1 cellular context compared by ENCODE assay signal in the genomic region with DNA sequence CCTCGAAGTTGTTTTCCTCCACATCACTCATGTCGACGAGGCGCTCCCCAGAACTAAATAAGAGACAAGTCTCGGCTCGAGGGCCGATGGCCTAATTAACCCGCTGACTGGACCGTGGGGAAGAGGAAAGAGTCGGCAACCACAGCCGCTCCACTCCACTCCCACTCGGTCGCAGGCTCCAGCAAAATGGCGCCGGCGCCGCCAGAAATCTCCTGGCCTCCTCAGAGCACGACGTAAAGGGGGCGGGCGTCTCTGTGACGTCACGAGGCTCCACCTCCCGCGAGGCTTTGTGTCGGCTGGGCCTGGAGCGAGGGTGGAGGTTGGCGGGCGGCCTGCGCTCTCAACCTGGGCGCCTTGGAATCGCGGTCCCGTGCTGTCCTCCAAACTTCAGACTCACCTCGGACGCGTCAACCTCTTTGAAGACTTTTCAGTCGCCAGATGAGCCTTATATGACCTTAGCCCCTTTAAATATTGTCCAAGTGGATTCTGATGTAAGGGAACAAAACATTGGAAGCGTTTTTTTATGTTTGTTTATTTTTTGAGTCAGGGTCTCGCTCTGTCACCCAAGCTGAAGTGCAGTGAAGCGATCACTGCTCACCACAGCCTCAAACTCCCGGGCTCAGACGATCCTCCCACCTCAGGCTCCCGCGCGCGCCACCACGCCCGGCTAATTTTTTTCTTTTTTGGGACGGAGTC.
TF ChIP-seq lines count a peak whose summit lies in the region.

A gene (minus strand): TSS at position 188 of the 696 bp plus-strand sequence. CDS start 157 bp downstream, at position 31.

TF ChIP-seq in K562, 482 proteins besides CTCF, POLR2A, EP300 and RAD21 (continued from another document and continues in another):
- TF ChIP-seq TCF7L2 (IDR thresholded peaks at IDR 0.05; ENCODE audit: low read depth, low read length) (no peak), EP400 (IDR thresholded peaks at IDR 0.05) (peak; percentile 98), KLF6 (CRISPR knock-in tag; IDR thresholded peaks at IDR 0.05; ENCODE audit: borderline replicate concordance) (no peak), RBM14 (IDR thresholded peaks at IDR 0.05; ENCODE audit: borderline replicate concordance, insufficient read depth, low read depth, low read length) (no peak), ARHGAP35 (IDR thresholded peaks at IDR 0.05; ENCODE audit: partially characterized antibody) (no peak), ELF1 (tag; IDR thresholded peaks at IDR 0.05) (no peak), SMARCA5 (IDR thresholded peaks at IDR 0.05) (no peak), ZNF717 (CRISPR knock-in tag; IDR thresholded peaks at IDR 0.05) (no peak), EWSR1 (IDR thresholded peaks at IDR 0.05; ENCODE audit: borderline replicate concordance, low read depth, partially characterized antibody) (no peak), ZNF445 (CRISPR knock-in tag; IDR thresholded peaks at IDR 0.05; ENCODE audit: low read depth) (no peak), STAG1 (CRISPR knock-in tag; IDR thresholded peaks at IDR 0.05; ENCODE audit: borderline replicate concordance) (no peak), TEAD4 (IDR thresholded peaks at IDR 0.05; ENCODE audit: low read length) (peak; percentile 34; the same call in 1 of the 2 replicates), TEAD4 (CRISPR knock-in tag; IDR thresholded peaks at IDR 0.05; ENCODE audit: borderline replicate concordance) (no peak), POLR2G (IDR thresholded peaks at IDR 0.05; ENCODE audit: low read depth, low read length) (peak; percentile 97), BDP1 (IDR thresholded peaks at IDR 0.05; ENCODE audit: insufficient read depth, insufficient read length) (no peak), ZNF766 (CRISPR knock-in tag; conservative IDR thresholded peaks at IDR 0.05) (no peak), MED1 (CRISPR knock-in tag; IDR thresholded peaks at IDR 0.05; ENCODE audit: borderline replicate concordance) (no peak), PML (IDR thresholded peaks at IDR 0.05; ENCODE audit: low read length) (peak; percentile 92), HNRNPLL (IDR thresholded peaks at IDR 0.05; ENCODE audit: low read depth, low read length, poor library complexity, severe bottlenecking) (peak; percentile 56), SMAD4 (CRISPR knock-in tag; conservative IDR thresholded peaks at IDR 0.05) (peak; percentile 62), SIX5 (IDR thresholded peaks at IDR 0.05; ENCODE audit: borderline replicate concordance in 1 of 2, insufficient read depth in 1 of 2, low read depth in 1 of 2, low read length in 2 of 2) (no peak), SRSF1 (IDR thresholded peaks at IDR 0.05; ENCODE audit: low read depth, low read length) (0 out of 2 replicates have a peak, but pooled peaks have one; percentile 77), ZZZ3 (IDR thresholded peaks at IDR 0.05) (no peak), ZNF77 (CRISPR knock-in tag; IDR thresholded peaks at IDR 0.05) (no peak), NEUROD1 (IDR thresholded peaks at IDR 0.05; ENCODE audit: borderline replicate concordance, low read depth, low read length, partially characterized antibody) (peak; percentile 2), COPS2 (conservative IDR thresholded peaks at IDR 0.05) (no peak)
- TF ChIP-seq, protein P1, sequence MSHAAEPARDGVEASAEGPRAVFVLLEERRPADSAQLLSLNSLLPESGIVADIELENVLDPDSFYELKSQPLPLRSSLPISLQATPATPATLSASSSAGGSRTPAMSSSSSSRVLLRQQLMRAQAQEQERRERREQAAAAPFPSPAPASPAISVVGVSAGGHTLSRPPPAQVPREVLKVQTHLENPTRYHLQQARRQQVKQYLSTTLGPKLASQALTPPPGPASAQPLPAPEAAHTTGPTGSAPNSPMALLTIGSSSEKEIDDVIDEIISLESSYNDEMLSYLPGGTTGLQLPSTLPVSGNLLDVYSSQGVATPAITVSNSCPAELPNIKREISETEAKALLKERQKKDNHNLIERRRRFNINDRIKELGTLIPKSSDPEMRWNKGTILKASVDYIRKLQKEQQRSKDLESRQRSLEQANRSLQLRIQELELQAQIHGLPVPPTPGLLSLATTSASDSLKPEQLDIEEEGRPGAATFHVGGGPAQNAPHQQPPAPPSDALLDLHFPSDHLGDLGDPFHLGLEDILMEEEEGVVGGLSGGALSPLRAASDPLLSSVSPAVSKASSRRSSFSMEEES (CRISPR knock-in tag; IDR thresholded peaks at IDR 0.05) = no peak
- TF ChIP-seq, protein P2, sequence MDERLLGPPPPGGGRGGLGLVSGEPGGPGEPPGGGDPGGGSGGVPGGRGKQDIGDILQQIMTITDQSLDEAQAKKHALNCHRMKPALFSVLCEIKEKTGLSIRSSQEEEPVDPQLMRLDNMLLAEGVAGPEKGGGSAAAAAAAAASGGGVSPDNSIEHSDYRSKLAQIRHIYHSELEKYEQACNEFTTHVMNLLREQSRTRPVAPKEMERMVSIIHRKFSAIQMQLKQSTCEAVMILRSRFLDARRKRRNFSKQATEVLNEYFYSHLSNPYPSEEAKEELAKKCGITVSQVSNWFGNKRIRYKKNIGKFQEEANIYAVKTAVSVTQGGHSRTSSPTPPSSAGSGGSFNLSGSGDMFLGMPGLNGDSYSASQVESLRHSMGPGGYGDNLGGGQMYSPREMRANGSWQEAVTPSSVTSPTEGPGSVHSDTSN (CRISPR knock-in tag; IDR thresholded peaks at IDR 0.05; ENCODE audit: low read depth) = no peak
- TF ChIP-seq, protein P2 (tag; conservative IDR thresholded peaks at IDR 0.05; ENCODE audit: low read depth) = no peak
- TF ChIP-seq, protein P3, sequence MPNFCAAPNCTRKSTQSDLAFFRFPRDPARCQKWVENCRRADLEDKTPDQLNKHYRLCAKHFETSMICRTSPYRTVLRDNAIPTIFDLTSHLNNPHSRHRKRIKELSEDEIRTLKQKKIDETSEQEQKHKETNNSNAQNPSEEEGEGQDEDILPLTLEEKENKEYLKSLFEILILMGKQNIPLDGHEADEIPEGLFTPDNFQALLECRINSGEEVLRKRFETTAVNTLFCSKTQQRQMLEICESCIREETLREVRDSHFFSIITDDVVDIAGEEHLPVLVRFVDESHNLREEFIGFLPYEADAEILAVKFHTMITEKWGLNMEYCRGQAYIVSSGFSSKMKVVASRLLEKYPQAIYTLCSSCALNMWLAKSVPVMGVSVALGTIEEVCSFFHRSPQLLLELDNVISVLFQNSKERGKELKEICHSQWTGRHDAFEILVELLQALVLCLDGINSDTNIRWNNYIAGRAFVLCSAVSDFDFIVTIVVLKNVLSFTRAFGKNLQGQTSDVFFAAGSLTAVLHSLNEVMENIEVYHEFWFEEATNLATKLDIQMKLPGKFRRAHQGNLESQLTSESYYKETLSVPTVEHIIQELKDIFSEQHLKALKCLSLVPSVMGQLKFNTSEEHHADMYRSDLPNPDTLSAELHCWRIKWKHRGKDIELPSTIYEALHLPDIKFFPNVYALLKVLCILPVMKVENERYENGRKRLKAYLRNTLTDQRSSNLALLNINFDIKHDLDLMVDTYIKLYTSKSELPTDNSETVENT (CRISPR knock-in tag; IDR thresholded peaks at IDR 0.05) = 0 out of 2 replicates have a peak, but pooled peaks have one; percentile 46
- TF ChIP-seq, protein P4, sequence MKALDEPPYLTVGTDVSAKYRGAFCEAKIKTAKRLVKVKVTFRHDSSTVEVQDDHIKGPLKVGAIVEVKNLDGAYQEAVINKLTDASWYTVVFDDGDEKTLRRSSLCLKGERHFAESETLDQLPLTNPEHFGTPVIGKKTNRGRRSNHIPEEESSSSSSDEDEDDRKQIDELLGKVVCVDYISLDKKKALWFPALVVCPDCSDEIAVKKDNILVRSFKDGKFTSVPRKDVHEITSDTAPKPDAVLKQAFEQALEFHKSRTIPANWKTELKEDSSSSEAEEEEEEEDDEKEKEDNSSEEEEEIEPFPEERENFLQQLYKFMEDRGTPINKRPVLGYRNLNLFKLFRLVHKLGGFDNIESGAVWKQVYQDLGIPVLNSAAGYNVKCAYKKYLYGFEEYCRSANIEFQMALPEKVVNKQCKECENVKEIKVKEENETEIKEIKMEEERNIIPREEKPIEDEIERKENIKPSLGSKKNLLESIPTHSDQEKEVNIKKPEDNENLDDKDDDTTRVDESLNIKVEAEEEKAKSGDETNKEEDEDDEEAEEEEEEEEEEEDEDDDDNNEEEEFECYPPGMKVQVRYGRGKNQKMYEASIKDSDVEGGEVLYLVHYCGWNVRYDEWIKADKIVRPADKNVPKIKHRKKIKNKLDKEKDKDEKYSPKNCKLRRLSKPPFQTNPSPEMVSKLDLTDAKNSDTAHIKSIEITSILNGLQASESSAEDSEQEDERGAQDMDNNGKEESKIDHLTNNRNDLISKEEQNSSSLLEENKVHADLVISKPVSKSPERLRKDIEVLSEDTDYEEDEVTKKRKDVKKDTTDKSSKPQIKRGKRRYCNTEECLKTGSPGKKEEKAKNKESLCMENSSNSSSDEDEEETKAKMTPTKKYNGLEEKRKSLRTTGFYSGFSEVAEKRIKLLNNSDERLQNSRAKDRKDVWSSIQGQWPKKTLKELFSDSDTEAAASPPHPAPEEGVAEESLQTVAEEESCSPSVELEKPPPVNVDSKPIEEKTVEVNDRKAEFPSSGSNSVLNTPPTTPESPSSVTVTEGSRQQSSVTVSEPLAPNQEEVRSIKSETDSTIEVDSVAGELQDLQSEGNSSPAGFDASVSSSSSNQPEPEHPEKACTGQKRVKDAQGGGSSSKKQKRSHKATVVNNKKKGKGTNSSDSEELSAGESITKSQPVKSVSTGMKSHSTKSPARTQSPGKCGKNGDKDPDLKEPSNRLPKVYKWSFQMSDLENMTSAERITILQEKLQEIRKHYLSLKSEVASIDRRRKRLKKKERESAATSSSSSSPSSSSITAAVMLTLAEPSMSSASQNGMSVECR (CRISPR knock-in tag; IDR thresholded peaks at IDR 0.05) = no peak
- TF ChIP-seq, protein P5, sequence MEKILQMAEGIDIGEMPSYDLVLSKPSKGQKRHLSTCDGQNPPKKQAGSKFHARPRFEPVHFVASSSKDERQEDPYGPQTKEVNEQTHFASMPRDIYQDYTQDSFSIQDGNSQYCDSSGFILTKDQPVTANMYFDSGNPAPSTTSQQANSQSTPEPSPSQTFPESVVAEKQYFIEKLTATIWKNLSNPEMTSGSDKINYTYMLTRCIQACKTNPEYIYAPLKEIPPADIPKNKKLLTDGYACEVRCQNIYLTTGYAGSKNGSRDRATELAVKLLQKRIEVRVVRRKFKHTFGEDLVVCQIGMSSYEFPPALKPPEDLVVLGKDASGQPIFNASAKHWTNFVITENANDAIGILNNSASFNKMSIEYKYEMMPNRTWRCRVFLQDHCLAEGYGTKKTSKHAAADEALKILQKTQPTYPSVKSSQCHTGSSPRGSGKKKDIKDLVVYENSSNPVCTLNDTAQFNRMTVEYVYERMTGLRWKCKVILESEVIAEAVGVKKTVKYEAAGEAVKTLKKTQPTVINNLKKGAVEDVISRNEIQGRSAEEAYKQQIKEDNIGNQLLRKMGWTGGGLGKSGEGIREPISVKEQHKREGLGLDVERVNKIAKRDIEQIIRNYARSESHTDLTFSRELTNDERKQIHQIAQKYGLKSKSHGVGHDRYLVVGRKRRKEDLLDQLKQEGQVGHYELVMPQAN (IDR thresholded peaks at IDR 0.05; ENCODE audit: borderline replicate concordance) = no peak
- TF ChIP-seq, protein P6, sequence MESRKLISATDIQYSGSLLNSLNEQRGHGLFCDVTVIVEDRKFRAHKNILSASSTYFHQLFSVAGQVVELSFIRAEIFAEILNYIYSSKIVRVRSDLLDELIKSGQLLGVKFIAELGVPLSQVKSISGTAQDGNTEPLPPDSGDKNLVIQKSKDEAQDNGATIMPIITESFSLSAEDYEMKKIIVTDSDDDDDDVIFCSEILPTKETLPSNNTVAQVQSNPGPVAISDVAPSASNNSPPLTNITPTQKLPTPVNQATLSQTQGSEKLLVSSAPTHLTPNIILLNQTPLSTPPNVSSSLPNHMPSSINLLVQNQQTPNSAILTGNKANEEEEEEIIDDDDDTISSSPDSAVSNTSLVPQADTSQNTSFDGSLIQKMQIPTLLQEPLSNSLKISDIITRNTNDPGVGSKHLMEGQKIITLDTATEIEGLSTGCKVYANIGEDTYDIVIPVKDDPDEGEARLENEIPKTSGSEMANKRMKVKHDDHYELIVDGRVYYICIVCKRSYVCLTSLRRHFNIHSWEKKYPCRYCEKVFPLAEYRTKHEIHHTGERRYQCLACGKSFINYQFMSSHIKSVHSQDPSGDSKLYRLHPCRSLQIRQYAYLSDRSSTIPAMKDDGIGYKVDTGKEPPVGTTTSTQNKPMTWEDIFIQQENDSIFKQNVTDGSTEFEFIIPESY (CRISPR knock-in tag; IDR thresholded peaks at IDR 0.05) = no peak; the same call in 1 of the 2 replicates
- TF ChIP-seq, protein P7, sequence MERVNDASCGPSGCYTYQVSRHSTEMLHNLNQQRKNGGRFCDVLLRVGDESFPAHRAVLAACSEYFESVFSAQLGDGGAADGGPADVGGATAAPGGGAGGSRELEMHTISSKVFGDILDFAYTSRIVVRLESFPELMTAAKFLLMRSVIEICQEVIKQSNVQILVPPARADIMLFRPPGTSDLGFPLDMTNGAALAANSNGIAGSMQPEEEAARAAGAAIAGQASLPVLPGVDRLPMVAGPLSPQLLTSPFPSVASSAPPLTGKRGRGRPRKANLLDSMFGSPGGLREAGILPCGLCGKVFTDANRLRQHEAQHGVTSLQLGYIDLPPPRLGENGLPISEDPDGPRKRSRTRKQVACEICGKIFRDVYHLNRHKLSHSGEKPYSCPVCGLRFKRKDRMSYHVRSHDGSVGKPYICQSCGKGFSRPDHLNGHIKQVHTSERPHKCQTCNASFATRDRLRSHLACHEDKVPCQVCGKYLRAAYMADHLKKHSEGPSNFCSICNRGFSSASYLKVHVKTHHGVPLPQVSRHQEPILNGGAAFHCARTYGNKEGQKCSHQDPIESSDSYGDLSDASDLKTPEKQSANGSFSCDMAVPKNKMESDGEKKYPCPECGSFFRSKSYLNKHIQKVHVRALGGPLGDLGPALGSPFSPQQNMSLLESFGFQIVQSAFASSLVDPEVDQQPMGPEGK (CRISPR knock-in tag; IDR thresholded peaks at IDR 0.05; ENCODE audit: borderline replicate concordance) = no peak
- TF ChIP-seq, protein P8, sequence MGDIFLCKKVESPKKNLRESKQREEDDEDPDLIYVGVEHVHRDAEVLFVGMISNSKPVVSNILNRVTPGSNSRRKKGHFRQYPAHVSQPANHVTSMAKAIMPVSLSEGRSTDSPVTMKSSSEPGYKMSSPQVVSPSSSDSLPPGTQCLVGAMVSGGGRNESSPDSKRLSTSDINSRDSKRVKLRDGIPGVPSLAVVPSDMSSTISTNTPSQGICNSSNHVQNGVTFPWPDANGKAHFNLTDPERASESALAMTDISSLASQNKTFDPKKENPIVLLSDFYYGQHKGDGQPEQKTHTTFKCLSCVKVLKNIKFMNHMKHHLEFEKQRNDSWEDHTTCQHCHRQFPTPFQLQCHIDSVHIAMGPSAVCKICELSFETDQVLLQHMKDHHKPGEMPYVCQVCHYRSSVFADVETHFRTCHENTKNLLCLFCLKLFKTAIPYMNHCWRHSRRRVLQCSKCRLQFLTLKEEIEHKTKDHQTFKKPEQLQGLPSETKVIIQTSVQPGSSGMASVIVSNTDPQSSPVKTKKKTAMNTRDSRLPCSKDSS (IDR thresholded peaks at IDR 0.05; ENCODE audit: low read depth, partially characterized antibody) = no peak
